11 cellular contexts compared by ENCODE assay signal in genomic region chr13:109998808-109999528, GRCh38.
DNase-seq lines count a peak whose midpoint lies in the region; ATAC-seq and TF ChIP-seq lines count a peak whose summit lies in the region.
"Had no signal": no experiment of that assay in that cellular context is flagged by ENCODE, and none has a peak within 500 bp of the region (broad histone marks: within the 10 kb centered on the region; RNA-seq: fewer than 3 reads in every experiment).

No MANE protein-coding gene starts in this region.

- no peak overlapping the region for H3K27ac ChIP-seq in adrenal gland
- H3K27ac ChIP-seq: esophagus muscularis mucosa, SK-N-MC had no signal

- WGBS in adrenal gland, 4 donors, result 36 to 51% (median 37%) methylated on average over 4 of the region's 4 CpGs

- no peaks in the 10 kb centered on the region for H3K27me3 ChIP-seq in adrenal gland
- H3K27me3 ChIP-seq: esophagus muscularis mucosa had no signal

- H3K4me1 ChIP-seq in adrenal gland (replicated peaks in 1 of 2), result no peaks in the 10 kb centered on the region
- H3K4me1 ChIP-seq: esophagus muscularis mucosa had no signal

- H3K4me3 ChIP-seq in cardiac fibroblast (replicated peaks in 1 of 2; ENCODE audit: low read depth in 2 of 2, low read length in 2 of 2) (no peak overlapping the region), adrenal gland (no peak overlapping the region)
- H3K4me3 ChIP-seq: esophagus muscularis mucosa, SK-N-MC had no signal

- H3K36me3 ChIP-seq in adrenal gland (replicated peaks in 1 of 2), result no peaks in the 10 kb centered on the region
- H3K36me3 ChIP-seq: esophagus muscularis mucosa had no signal

- no peak for TF ChIP-seq POLR2A in adrenal gland (IDR thresholded peaks at IDR 0.05)

- intact Hi-C loops in adrenal gland (cut with DNase I), result no loop called here

- no peak for TF ChIP-seq CTCF in cardiac fibroblast (IDR thresholded peaks at IDR 0.05; ENCODE audit: low read depth, low read length)
- TF ChIP-seq CTCF in adrenal gland (IDR thresholded peaks at IDR 0.05), result no peak

- ATAC-seq in GM18511 (IDR thresholded peaks at IDR 0.05; ENCODE audit: unreplicated experiment) (no peak), GM19397 (IDR thresholded peaks at IDR 0.05; ENCODE audit: unreplicated experiment) (no peak)
- ATAC-seq: activated T-helper 17 cell treated with anti-CD3 and anti-CD28 coated beads, Interleukin-2, amount 50 U/mL, for 72 hours had no signal

- peak; percentile 93 for DNase-seq in EH (ENCODE audit: low read depth)
- DNase-seq in NCI-H226, result peak; percentile 98
- DNase-seq in cardiac fibroblast (ENCODE audit: low read depth in 2 of 2), result peak; percentile 71 to 87
- DNase-seq in non-pigmented ciliary epithelial cell (ENCODE audit: low read depth), result peak; percentile 92
- no peak for DNase-seq in HUDEP-2 (lab: John Stamatoyannopoulos, UW; ENCODE audit: unreplicated experiment in 76 of 76)
- DNase-seq in adrenal gland, result no peak

- H3K9me3 ChIP-seq in adrenal gland (replicated peaks in 1 of 3), result no peaks in the 10 kb centered on the region
- H3K9me3 ChIP-seq: esophagus muscularis mucosa had no signal

Comparison
In these comparisons a context has a peak if more than half of its experiments do, and no peak if none do; other contexts are left out.
1. DNase-seq: peak in EH (single experiment), NCI-H226 (single experiment), cardiac fibroblast (2 of 2) and non-pigmented ciliary epithelial cell (single experiment); none in HUDEP-2 (0 of 76) and adrenal gland (0 of 7).